In genomic region chr5:142725231-142726187, GRCh38 we compare ENCODE assay signal across 1 cellular context.
TF ChIP-seq lines count a peak whose summit lies in the region.

No MANE protein-coding gene starts in this region.

TF ChIP-seq in H1, 55 proteins besides CTCF, POLR2A, EP300 and RAD21:
- TF ChIP-seq BACH1 (IDR thresholded peaks at IDR 0.05; ENCODE audit: low read length) (no peak), POU5F1 (IDR thresholded peaks at IDR 0.05; ENCODE audit: low read depth, low read length) (no peak), MAFK (IDR thresholded peaks at IDR 0.05; ENCODE audit: low read depth, low read length) (no peak), TAF7 (optimal IDR thresholded peaks at IDR 0.05; ENCODE audit: borderline replicate concordance, low read depth, low read length) (no peak), HDAC6 (IDR thresholded peaks at IDR 0.05; ENCODE audit: low read depth, low read length) (no peak), ATF2 (IDR thresholded peaks at IDR 0.05; ENCODE audit: low read length) (no peak), CEBPB (IDR thresholded peaks at IDR 0.05; ENCODE audit: low read depth, low read length) (no peak), CTBP2 (IDR thresholded peaks at IDR 0.05; ENCODE audit: borderline replicate concordance, insufficient read depth, insufficient read length, low read length) (no peak), JUND (IDR thresholded peaks at IDR 0.05; ENCODE audit: low read length) (no peak), CBX5 (IDR thresholded peaks at IDR 0.05; ENCODE audit: low read depth, low read length) (no peak)
TF ChIP-seq in H1: peak in this region for 0.
